In genomic region chr10:14476641-14477407, GRCh38 we compare ENCODE assay signal across 18 cellular contexts.
DNase-seq lines count a peak whose midpoint lies in the region; ATAC-seq and TF ChIP-seq lines count a peak whose summit lies in the region.
"Had no signal": no experiment of that assay in that cellular context is flagged by ENCODE, and none has a peak within 500 bp of the region (broad histone marks: within the 10 kb centered on the region; RNA-seq: fewer than 3 reads in every experiment).

No MANE protein-coding gene starts in this region.

- H3K4me1 ChIP-seq in HUES48 (ENCODE audit: control insufficient read depth, insufficient read depth, low read length) = peaks cover 3% of the 10 kb centered on the region; the same call in 1 of the 2 replicates
- no peaks in the 10 kb centered on the region for H3K4me1 ChIP-seq in mesendoderm (ENCODE audit: control insufficient read depth, low read depth, low read length)
- H3K4me1 ChIP-seq: transverse colon had no signal

- H3K27me3 ChIP-seq in HUES48 (ENCODE audit: control insufficient read depth, insufficient read depth, low read length) = no peaks in the 10 kb centered on the region
- no peaks in the 10 kb centered on the region for H3K27me3 ChIP-seq in brain microvascular endothelial cell (replicated peaks)
- no peaks in the 10 kb centered on the region for H3K27me3 ChIP-seq in mesendoderm (ENCODE audit: insufficient read depth, low read length, poor library complexity)

- H3K56ac ChIP-seq in mesendoderm (ENCODE audit: low read length) = no peak overlapping the region

- no peak overlapping the region for H3K9ac ChIP-seq in HUES48 (ENCODE audit: low read depth, low read length)
- H3K9ac ChIP-seq in mesendoderm (ENCODE audit: low read length) = no peak overlapping the region

- TF ChIP-seq CTCF in brain microvascular endothelial cell (IDR thresholded peaks at IDR 0.05; ENCODE audit: low read depth, low read length, missing control alignments) = no peak

- WGBS in mesendoderm (ENCODE audit: extremely low coverage, insufficient coverage, low lambda C conversion rate) = no CpG with 5 or more reads among the region's 9 CpGs

- no peak overlapping the region for H2BK5ac ChIP-seq in mesendoderm (ENCODE audit: low read length)

- no peaks in the 10 kb centered on the region for H3K36me3 ChIP-seq in HUES48 (ENCODE audit: control insufficient read depth, insufficient read depth, low read length)
- no peaks in the 10 kb centered on the region for H3K36me3 ChIP-seq in brain microvascular endothelial cell (replicated peaks)
- H3K36me3 ChIP-seq in mesendoderm (ENCODE audit: control insufficient read depth, insufficient read depth, low read length) = no peaks in the 10 kb centered on the region
- H3K36me3 ChIP-seq: transverse colon had no signal

- H3K9me3 Mint-ChIP-seq in activated CD4-positive, alpha-beta T cell treated with anti-CD3 and anti-CD28 coated beads, Interleukin-2, amount 10 ng/mL, durations not matched to agents 24 days and 14 days = no peaks in the 10 kb centered on the region
- H3K9me3 Mint-ChIP-seq: activated B cell treated with CpG ODN at 0.5 μM for 24 hours; activated naive CD8-positive, alpha-beta T cell treated with anti-CD3 and anti-CD28 coated beads for 36 hours had no signal

- ATAC-seq in GM21447 (IDR thresholded peaks at IDR 0.05; ENCODE audit: unreplicated experiment) = no peak

- H2BK15ac ChIP-seq in mesendoderm (replicated peaks; ENCODE audit: low read depth) = no peak overlapping the region

- H3K27ac ChIP-seq in HUES48 (ENCODE audit: low read depth, low read length) (peak overlapping the region; percentile 30), brain microvascular endothelial cell (peak overlapping the region; percentile 20), mesendoderm (ENCODE audit: low read depth, low read length) (no peak overlapping the region)
- H3K27ac ChIP-seq: transverse colon had no signal

- H3K4me1 Mint-ChIP-seq in activated CD4-positive, alpha-beta T cell treated with anti-CD3 and anti-CD28 coated beads, Interleukin-2, amount 10 ng/mL, durations not matched to agents 24 days and 14 days = no peaks in the 10 kb centered on the region
- H3K4me1 Mint-ChIP-seq: activated B cell treated with CpG ODN at 0.5 μM for 24 hours; activated naive CD8-positive, alpha-beta T cell treated with anti-CD3 and anti-CD28 coated beads for 36 hours; B cell had no signal

- peaks cover 41% of the 10 kb centered on the region for H3K27me3 Mint-ChIP-seq in activated CD4-positive, alpha-beta T cell treated with anti-CD3 and anti-CD28 coated beads, Interleukin-2, amount 10 ng/mL, durations not matched to agents 24 days and 14 days

- no peak overlapping the region for H2BK120ac ChIP-seq in mesendoderm (ENCODE audit: low read depth, low read length)

- H3K4me3 ChIP-seq in HUES48 (ENCODE audit: low read depth, low read length) (no peak overlapping the region), brain microvascular endothelial cell (ENCODE audit: low read depth, low read length) (no peak overlapping the region), mesendoderm (ENCODE audit: low read length) (no peak overlapping the region)
- H3K4me3 ChIP-seq: transverse colon had no signal

- H3K18ac ChIP-seq in mesendoderm (ENCODE audit: low read length) = no peak overlapping the region

- no peak overlapping the region for H3K27ac Mint-ChIP-seq in activated CD4-positive, alpha-beta T cell treated with anti-CD3 and anti-CD28 coated beads, Interleukin-2, amount 10 ng/mL, durations not matched to agents 24 days and 14 days
- H3K27ac Mint-ChIP-seq: activated B cell treated with CpG ODN at 0.5 μM for 24 hours; activated naive CD8-positive, alpha-beta T cell treated with anti-CD3 and anti-CD28 coated beads for 36 hours; B cell; H9 had no signal

- intact Hi-C loops in activated CD4-positive, alpha-beta T cell treated with anti-CD3 and anti-CD28 coated beads, Interleukin-2, amount 10 ng/mL, durations not matched to agents 24 days and 14 days (cut with micrococcal nuclease) = no loop called here

- H3K79me2 ChIP-seq in mesendoderm (ENCODE audit: control insufficient read depth, insufficient read depth, low read length) = no peaks in the 10 kb centered on the region

- no peak overlapping the region for H3K4me3 Mint-ChIP-seq in activated CD4-positive, alpha-beta T cell treated with anti-CD3 and anti-CD28 coated beads, Interleukin-2, amount 10 ng/mL, durations not matched to agents 24 days and 14 days
- H3K4me3 Mint-ChIP-seq: activated B cell treated with CpG ODN at 0.5 μM for 24 hours; activated naive CD8-positive, alpha-beta T cell treated with anti-CD3 and anti-CD28 coated beads for 36 hours; B cell; H9 had no signal

- no peaks in the 10 kb centered on the region for H3K79me1 ChIP-seq in mesendoderm (ENCODE audit: low read length)

- no peak overlapping the region for H4K8ac ChIP-seq in mesendoderm (ENCODE audit: low read depth, low read length)

- DNase-seq in AG20443 (ENCODE audit: low spot score) = peak; percentile 71
- DNase-seq in brain microvascular endothelial cell = no peak
- peak; percentile 50 for DNase-seq in mesendoderm
- DNase-seq in activated CD4-positive, alpha-beta T cell treated with anti-CD3 and anti-CD28 coated beads, Interleukin-2, amount 10 ng/mL, durations not matched to agents 24 days and 14 days = no peak
- no peak for DNase-seq in COLO829 (ENCODE audit: low spot score)
- no peak for DNase-seq in OCI-M1 (lab: John Stamatoyannopoulos, UW)
- DNase-seq: activated B cell treated with CpG ODN at 0.5 μM for 24 hours; activated naive CD8-positive, alpha-beta T cell treated with anti-CD3 and anti-CD28 coated beads for 36 hours; dermis blood vessel endothelial cell; DND-41; H9; NCI-H2171; posterior cingulate gyrus; stimulated activated CD8-positive, alpha-beta memory T cell treated with anti-CD3 and anti-CD28 coated beads, Interleukin-4, amount 100 ng/mL, for 48 hours; transverse colon had no signal

- H3K36me3 Mint-ChIP-seq in activated CD4-positive, alpha-beta T cell treated with anti-CD3 and anti-CD28 coated beads, Interleukin-2, amount 10 ng/mL, durations not matched to agents 24 days and 14 days (ENCODE audit: low read depth) = no peaks in the 10 kb centered on the region
- H3K36me3 Mint-ChIP-seq: activated naive CD8-positive, alpha-beta T cell treated with anti-CD3 and anti-CD28 coated beads for 36 hours had no signal

- H3K9me3 ChIP-seq in HUES48 (ENCODE audit: control insufficient read depth, insufficient read depth, low read length) = peaks cover 5% of the 10 kb centered on the region; the same call in 1 of the 2 replicates
- H3K9me3 ChIP-seq: transverse colon had no signal

- no peak overlapping the region for H3K23ac ChIP-seq in mesendoderm (ENCODE audit: low read length)

- in situ Hi-C loops in brain microvascular endothelial cell (cut with HindIII; ENCODE audit: low pct_ligation_motif_present, low sequenced_read_pairs) = no loop called here

- no peak overlapping the region for H4K5ac ChIP-seq in mesendoderm (ENCODE audit: low read length)

- no peak overlapping the region for H3K4me2 ChIP-seq in mesendoderm (ENCODE audit: low read length)

- no peak overlapping the region for H2AK5ac ChIP-seq in mesendoderm (ENCODE audit: low read length)

- no peak overlapping the region for H3K4ac ChIP-seq in mesendoderm (ENCODE audit: low read depth, low read length)

Comparison
In these comparisons a context has a peak if more than half of its experiments do, and no peak if none do; other contexts are left out.
1. DNase-seq: peak in AG20443 (single experiment) and mesendoderm (single experiment); none in brain microvascular endothelial cell (single experiment), activated CD4-positive, alpha-beta T cell treated with anti-CD3 and anti-CD28 coated beads, Interleukin-2, amount 10 ng/mL, durations not matched to agents 24 days and 14 days (single experiment), COLO829 (single experiment) and OCI-M1 (single experiment).